In the genomic region with DNA sequence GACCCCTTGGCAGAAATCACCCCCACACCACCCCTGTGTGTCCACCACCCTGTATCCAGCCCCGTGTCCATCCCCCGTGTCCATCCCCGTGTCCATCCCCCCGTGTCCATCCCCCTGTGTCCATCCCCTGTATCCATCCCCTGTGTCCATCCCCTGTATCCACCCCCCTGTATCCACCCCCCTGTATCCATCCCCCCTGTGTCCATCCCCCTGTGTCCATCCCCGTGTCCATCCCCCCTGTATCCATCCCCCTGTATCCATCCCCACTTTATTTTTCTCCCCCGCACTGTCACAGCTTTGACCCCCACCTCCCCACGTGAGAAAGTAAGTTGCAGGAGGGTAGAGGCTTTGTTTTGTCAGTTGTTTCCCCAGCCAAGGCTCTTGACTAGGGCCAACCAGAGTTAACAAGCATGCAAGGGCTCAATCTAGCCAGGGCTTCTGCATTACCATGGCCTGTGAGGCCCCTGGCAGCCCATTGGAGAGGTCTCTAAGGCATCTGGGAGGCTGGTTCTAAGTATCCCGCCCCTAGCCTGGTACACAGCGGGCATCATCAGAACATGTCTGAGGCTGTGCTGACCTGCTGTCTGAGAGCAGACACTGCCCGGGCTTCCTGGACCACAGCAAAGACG, we compare ENCODE assay signal across 1 cellular context.
TF ChIP-seq lines count a peak whose summit lies in the region.

No MANE protein-coding gene starts in this region.

TF ChIP-seq in H1, 55 proteins besides CTCF, POLR2A, EP300 and RAD21 (continued from another document):
- TF ChIP-seq TEAD4 (IDR thresholded peaks at IDR 0.05; ENCODE audit: low read depth, low read length): no peak
- TF ChIP-seq, protein P1, sequence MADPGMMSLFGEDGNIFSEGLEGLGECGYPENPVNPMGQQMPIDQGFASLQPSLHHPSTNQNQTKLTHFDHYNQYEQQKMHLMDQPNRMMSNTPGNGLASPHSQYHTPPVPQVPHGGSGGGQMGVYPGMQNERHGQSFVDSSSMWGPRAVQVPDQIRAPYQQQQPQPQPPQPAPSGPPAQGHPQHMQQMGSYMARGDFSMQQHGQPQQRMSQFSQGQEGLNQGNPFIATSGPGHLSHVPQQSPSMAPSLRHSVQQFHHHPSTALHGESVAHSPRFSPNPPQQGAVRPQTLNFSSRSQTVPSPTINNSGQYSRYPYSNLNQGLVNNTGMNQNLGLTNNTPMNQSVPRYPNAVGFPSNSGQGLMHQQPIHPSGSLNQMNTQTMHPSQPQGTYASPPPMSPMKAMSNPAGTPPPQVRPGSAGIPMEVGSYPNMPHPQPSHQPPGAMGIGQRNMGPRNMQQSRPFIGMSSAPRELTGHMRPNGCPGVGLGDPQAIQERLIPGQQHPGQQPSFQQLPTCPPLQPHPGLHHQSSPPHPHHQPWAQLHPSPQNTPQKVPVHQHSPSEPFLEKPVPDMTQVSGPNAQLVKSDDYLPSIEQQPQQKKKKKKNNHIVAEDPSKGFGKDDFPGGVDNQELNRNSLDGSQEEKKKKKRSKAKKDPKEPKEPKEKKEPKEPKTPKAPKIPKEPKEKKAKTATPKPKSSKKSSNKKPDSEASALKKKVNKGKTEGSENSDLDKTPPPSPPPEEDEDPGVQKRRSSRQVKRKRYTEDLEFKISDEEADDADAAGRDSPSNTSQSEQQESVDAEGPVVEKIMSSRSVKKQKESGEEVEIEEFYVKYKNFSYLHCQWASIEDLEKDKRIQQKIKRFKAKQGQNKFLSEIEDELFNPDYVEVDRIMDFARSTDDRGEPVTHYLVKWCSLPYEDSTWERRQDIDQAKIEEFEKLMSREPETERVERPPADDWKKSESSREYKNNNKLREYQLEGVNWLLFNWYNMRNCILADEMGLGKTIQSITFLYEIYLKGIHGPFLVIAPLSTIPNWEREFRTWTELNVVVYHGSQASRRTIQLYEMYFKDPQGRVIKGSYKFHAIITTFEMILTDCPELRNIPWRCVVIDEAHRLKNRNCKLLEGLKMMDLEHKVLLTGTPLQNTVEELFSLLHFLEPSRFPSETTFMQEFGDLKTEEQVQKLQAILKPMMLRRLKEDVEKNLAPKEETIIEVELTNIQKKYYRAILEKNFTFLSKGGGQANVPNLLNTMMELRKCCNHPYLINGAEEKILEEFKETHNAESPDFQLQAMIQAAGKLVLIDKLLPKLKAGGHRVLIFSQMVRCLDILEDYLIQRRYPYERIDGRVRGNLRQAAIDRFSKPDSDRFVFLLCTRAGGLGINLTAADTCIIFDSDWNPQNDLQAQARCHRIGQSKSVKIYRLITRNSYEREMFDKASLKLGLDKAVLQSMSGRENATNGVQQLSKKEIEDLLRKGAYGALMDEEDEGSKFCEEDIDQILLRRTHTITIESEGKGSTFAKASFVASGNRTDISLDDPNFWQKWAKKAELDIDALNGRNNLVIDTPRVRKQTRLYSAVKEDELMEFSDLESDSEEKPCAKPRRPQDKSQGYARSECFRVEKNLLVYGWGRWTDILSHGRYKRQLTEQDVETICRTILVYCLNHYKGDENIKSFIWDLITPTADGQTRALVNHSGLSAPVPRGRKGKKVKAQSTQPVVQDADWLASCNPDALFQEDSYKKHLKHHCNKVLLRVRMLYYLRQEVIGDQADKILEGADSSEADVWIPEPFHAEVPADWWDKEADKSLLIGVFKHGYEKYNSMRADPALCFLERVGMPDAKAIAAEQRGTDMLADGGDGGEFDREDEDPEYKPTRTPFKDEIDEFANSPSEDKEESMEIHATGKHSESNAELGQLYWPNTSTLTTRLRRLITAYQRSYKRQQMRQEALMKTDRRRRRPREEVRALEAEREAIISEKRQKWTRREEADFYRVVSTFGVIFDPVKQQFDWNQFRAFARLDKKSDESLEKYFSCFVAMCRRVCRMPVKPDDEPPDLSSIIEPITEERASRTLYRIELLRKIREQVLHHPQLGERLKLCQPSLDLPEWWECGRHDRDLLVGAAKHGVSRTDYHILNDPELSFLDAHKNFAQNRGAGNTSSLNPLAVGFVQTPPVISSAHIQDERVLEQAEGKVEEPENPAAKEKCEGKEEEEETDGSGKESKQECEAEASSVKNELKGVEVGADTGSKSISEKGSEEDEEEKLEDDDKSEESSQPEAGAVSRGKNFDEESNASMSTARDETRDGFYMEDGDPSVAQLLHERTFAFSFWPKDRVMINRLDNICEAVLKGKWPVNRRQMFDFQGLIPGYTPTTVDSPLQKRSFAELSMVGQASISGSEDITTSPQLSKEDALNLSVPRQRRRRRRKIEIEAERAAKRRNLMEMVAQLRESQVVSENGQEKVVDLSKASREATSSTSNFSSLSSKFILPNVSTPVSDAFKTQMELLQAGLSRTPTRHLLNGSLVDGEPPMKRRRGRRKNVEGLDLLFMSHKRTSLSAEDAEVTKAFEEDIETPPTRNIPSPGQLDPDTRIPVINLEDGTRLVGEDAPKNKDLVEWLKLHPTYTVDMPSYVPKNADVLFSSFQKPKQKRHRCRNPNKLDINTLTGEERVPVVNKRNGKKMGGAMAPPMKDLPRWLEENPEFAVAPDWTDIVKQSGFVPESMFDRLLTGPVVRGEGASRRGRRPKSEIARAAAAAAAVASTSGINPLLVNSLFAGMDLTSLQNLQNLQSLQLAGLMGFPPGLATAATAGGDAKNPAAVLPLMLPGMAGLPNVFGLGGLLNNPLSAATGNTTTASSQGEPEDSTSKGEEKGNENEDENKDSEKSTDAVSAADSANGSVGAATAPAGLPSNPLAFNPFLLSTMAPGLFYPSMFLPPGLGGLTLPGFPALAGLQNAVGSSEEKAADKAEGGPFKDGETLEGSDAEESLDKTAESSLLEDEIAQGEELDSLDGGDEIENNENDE (IDR thresholded peaks at IDR 0.05; ENCODE audit: insufficient replicate concordance, low read length): no peak
- no peak for TF ChIP-seq CTBP2 (IDR thresholded peaks at IDR 0.05; ENCODE audit: borderline replicate concordance, insufficient read depth, insufficient read length, low read length)
